13 cellular contexts compared by ENCODE assay signal in the genomic region with DNA sequence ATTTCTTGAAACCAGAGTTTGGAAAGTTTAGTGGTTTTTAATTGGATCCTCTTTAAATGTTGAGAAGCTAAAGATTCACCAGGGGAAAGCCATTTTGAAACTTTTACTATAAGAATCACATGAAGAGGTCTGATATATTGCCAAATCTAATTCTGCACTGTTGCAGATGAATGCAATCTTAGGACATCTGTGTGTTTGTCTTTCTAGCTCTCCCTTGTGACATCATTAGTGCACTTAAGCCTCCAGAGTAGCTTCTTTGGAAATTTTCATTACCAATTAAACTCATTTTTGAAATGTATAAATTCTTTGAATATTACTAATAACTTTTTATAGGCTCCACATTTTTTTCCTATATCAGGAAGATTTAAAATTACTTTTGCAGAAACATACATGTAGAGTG.
"Had no signal": no experiment of that assay in that cellular context is flagged by ENCODE, and none has a peak within 500 bp of the region (broad histone marks: within the 10 kb centered on the region; RNA-seq: fewer than 3 reads in every experiment).

No MANE protein-coding gene starts in this region.

- H3K36me3 Mint-ChIP-seq: activated naive CD4-positive, alpha-beta T cell treated with anti-CD3 and anti-CD28 coated beads, Interleukin-2, amount 10 ng/mL, durations not matched to agents 7 days and 5 days; stimulated activated effector memory CD8-positive, alpha-beta T cell treated with anti-CD3 and anti-CD28 coated beads, Interleukin-12 subunit alpha, Interleukin-12 subunit beta, amount 100 ng/mL, for 72 hours had no signal

- H3K4me1 ChIP-seq: colonic mucosa, esophagus muscularis mucosa, sigmoid colon had no signal

- DNase-seq: activated CD4-positive, alpha-beta T cell treated with anti-CD3 and anti-CD28 coated beads for 1 hour; activated CD4-positive, alpha-beta T cell treated with anti-CD3 and anti-CD28 coated beads, Interleukin-2, amount 50 U/mL, for 48 hours; activated naive CD4-positive, alpha-beta T cell treated with anti-CD3 and anti-CD28 coated beads, Interleukin-2, amount 10 ng/mL, durations not matched to agents 7 days and 5 days; activated T-cell treated with anti-CD3 and anti-CD28 coated beads, Interleukin-2, amount 50 U/mL, for 24 hours; colonic mucosa; islet precursor cell; midbrain; ovary; sigmoid colon had no signal

- H3K9me3 ChIP-seq: colonic mucosa, esophagus muscularis mucosa, ovary, sigmoid colon had no signal

- H3K9me3 Mint-ChIP-seq: activated naive CD4-positive, alpha-beta T cell treated with anti-CD3 and anti-CD28 coated beads, Interleukin-2, amount 10 ng/mL, durations not matched to agents 7 days and 5 days; activated T-cell treated with anti-CD3 and anti-CD28 coated beads, Interleukin-2, amount 50 U/mL, for 24 hours; stimulated activated effector memory CD8-positive, alpha-beta T cell treated with anti-CD3 and anti-CD28 coated beads, Interleukin-12 subunit alpha, Interleukin-12 subunit beta, amount 100 ng/mL, for 72 hours had no signal

- H3K27me3 Mint-ChIP-seq: activated naive CD4-positive, alpha-beta T cell treated with anti-CD3 and anti-CD28 coated beads, Interleukin-2, amount 10 ng/mL, durations not matched to agents 7 days and 5 days; activated T-cell treated with anti-CD3 and anti-CD28 coated beads, Interleukin-2, amount 50 U/mL, for 24 hours had no signal

- ATAC-seq: stimulated activated effector memory CD8-positive, alpha-beta T cell treated with anti-CD3 and anti-CD28 coated beads, Interleukin-12 subunit alpha, Interleukin-12 subunit beta, amount 100 ng/mL, for 72 hours had no signal

- H3K4me3 ChIP-seq: colonic mucosa, esophagus muscularis mucosa, ovary, sigmoid colon had no signal

- H3K27ac Mint-ChIP-seq: activated naive CD4-positive, alpha-beta T cell treated with anti-CD3 and anti-CD28 coated beads, Interleukin-2, amount 10 ng/mL, durations not matched to agents 7 days and 5 days; activated T-cell treated with anti-CD3 and anti-CD28 coated beads, Interleukin-2, amount 50 U/mL, for 24 hours; stimulated activated effector memory CD8-positive, alpha-beta T cell treated with anti-CD3 and anti-CD28 coated beads, Interleukin-12 subunit alpha, Interleukin-12 subunit beta, amount 100 ng/mL, for 72 hours had no signal

- H3K4me3 Mint-ChIP-seq: activated naive CD4-positive, alpha-beta T cell treated with anti-CD3 and anti-CD28 coated beads, Interleukin-2, amount 10 ng/mL, durations not matched to agents 7 days and 5 days; activated T-cell treated with anti-CD3 and anti-CD28 coated beads, Interleukin-2, amount 50 U/mL, for 24 hours; neural crest cell; stimulated activated effector memory CD8-positive, alpha-beta T cell treated with anti-CD3 and anti-CD28 coated beads, Interleukin-12 subunit alpha, Interleukin-12 subunit beta, amount 100 ng/mL, for 72 hours had no signal

- H3K27ac ChIP-seq: colonic mucosa, esophagus muscularis mucosa, ovary, sigmoid colon, VCaP had no signal

- H3K4me1 Mint-ChIP-seq: activated naive CD4-positive, alpha-beta T cell treated with anti-CD3 and anti-CD28 coated beads, Interleukin-2, amount 10 ng/mL, durations not matched to agents 7 days and 5 days; neural crest cell; stimulated activated effector memory CD8-positive, alpha-beta T cell treated with anti-CD3 and anti-CD28 coated beads, Interleukin-12 subunit alpha, Interleukin-12 subunit beta, amount 100 ng/mL, for 72 hours had no signal
